ENCODE assay signal across 1 cellular context in the genomic region with DNA sequence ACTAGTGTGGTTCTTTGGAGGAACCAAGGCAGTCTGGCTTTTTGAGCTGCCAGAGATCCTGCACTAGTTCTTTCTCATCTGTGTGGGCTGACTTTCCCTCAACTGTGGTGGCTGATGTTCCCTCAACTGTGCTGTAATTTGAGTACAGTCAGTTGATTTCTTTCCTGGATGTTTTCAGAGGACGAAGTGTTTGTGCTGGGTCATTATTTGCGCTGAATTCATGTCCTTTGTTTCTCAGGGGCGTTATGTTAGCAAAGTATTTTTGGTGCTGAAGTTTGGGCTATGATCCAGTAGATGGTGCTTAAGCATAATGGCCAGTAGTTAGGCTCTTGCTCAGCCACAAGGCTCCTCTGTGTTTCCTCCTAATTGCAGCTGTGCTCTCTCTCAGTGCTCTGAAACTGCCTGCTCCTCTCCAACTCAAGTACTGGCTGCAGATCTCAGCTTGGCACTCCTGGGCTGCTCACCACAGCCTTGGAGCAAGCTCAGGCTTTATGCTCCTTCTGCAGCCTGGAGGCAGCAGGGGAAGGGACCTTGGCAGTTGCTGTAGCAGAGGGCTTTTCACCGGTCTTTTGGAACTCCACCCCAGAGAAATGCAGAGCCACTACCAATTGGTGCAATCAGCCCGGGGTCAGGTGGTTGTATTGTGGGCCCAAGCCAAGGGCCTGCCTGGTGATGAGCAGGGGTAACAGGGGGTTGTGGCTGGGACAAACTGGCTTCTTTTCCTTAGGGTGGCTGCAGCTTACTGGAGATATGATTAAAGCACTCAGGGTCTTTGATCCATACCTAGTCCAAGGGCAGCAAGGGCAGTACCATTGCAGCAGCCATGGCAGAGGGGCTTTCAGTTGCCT.
TF ChIP-seq lines count a peak whose summit lies in the region.

No MANE protein-coding gene starts in this region.

TF ChIP-seq in GM23338, 12 proteins besides CTCF, POLR2A, EP300 and RAD21 (continued from another document):
- TF ChIP-seq, protein P1, sequence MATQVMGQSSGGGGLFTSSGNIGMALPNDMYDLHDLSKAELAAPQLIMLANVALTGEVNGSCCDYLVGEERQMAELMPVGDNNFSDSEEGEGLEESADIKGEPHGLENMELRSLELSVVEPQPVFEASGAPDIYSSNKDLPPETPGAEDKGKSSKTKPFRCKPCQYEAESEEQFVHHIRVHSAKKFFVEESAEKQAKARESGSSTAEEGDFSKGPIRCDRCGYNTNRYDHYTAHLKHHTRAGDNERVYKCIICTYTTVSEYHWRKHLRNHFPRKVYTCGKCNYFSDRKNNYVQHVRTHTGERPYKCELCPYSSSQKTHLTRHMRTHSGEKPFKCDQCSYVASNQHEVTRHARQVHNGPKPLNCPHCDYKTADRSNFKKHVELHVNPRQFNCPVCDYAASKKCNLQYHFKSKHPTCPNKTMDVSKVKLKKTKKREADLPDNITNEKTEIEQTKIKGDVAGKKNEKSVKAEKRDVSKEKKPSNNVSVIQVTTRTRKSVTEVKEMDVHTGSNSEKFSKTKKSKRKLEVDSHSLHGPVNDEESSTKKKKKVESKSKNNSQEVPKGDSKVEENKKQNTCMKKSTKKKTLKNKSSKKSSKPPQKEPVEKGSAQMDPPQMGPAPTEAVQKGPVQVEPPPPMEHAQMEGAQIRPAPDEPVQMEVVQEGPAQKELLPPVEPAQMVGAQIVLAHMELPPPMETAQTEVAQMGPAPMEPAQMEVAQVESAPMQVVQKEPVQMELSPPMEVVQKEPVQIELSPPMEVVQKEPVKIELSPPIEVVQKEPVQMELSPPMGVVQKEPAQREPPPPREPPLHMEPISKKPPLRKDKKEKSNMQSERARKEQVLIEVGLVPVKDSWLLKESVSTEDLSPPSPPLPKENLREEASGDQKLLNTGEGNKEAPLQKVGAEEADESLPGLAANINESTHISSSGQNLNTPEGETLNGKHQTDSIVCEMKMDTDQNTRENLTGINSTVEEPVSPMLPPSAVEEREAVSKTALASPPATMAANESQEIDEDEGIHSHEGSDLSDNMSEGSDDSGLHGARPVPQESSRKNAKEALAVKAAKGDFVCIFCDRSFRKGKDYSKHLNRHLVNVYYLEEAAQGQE (IDR thresholded peaks at IDR 0.05; ENCODE audit: unreplicated experiment), result no peak
- no peak for TF ChIP-seq CREB1 (CRISPR knock-in tag; IDR thresholded peaks at IDR 0.05; ENCODE audit: low read depth)
- no peak for TF ChIP-seq STAT1 (IDR thresholded peaks at IDR 0.05; ENCODE audit: unreplicated experiment)
- TF ChIP-seq, protein P2, sequence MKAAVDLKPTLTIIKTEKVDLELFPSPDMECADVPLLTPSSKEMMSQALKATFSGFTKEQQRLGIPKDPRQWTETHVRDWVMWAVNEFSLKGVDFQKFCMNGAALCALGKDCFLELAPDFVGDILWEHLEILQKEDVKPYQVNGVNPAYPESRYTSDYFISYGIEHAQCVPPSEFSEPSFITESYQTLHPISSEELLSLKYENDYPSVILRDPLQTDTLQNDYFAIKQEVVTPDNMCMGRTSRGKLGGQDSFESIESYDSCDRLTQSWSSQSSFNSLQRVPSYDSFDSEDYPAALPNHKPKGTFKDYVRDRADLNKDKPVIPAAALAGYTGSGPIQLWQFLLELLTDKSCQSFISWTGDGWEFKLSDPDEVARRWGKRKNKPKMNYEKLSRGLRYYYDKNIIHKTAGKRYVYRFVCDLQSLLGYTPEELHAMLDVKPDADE (IDR thresholded peaks at IDR 0.05), result no peak
- TF ChIP-seq JUNB (IDR thresholded peaks at IDR 0.05; ENCODE audit: unreplicated experiment), result no peak
